Comparison of ENCODE assay signal across 2 cellular contexts in the genomic region with DNA sequence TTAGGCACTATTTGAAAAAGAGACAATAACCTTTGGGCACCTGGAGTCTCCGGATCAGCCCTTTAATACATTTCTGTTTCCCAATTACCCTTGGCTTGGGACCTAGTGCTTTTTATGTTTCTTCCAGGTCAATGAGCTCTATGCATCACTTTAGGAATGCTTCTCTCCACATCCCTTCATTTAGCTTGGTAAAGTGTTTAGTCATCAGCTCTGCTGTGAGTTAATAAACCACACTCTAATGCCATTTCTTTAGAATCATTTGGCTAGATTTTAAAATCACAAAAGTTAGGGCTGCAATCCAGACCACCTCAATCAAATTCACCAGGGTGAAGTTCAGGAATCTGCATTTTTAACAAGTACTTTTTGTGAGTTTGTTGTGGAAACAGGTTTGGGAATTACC.
TF ChIP-seq lines count a peak whose summit lies in the region.

No MANE protein-coding gene starts in this region.

TF ChIP-seq in SK-N-SH treated with all-trans-retinoic acid at 6 μM for 48 hours, 23 proteins besides CTCF, POLR2A, EP300 and RAD21 (continued from another document):
- TF ChIP-seq, protein P1, sequence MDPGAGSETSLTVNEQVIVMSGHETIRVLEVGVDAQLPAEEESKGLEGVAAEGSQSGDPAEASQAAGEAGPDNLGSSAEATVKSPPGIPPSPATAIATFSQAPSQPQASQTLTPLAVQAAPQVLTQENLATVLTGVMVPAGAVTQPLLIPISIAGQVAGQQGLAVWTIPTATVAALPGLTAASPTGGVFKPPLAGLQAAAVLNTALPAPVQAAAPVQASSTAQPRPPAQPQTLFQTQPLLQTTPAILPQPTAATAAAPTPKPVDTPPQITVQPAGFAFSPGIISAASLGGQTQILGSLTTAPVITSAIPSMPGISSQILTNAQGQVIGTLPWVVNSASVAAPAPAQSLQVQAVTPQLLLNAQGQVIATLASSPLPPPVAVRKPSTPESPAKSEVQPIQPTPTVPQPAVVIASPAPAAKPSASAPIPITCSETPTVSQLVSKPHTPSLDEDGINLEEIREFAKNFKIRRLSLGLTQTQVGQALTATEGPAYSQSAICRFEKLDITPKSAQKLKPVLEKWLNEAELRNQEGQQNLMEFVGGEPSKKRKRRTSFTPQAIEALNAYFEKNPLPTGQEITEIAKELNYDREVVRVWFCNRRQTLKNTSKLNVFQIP (CRISPR knock-in tag; IDR thresholded peaks at IDR 0.05; ENCODE audit: borderline replicate concordance, low read depth) = no peak
- TF ChIP-seq ESRRG (CRISPR knock-in tag; IDR thresholded peaks at IDR 0.05) (no peak), SNAI2 (CRISPR knock-in tag; IDR thresholded peaks at IDR 0.05) (no peak), TCF4 (CRISPR knock-in tag; IDR thresholded peaks at IDR 0.05; ENCODE audit: borderline replicate concordance) (no peak), GLIS3 (CRISPR knock-in tag; IDR thresholded peaks at IDR 0.05) (no peak)

TF ChIP-seq in SK-N-SH, 30 proteins besides CTCF, POLR2A, EP300 and RAD21 (continued from another document):
- TF ChIP-seq, protein P2, sequence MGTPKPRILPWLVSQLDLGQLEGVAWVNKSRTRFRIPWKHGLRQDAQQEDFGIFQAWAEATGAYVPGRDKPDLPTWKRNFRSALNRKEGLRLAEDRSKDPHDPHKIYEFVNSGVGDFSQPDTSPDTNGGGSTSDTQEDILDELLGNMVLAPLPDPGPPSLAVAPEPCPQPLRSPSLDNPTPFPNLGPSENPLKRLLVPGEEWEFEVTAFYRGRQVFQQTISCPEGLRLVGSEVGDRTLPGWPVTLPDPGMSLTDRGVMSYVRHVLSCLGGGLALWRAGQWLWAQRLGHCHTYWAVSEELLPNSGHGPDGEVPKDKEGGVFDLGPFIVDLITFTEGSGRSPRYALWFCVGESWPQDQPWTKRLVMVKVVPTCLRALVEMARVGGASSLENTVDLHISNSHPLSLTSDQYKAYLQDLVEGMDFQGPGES (IDR thresholded peaks at IDR 0.05; ENCODE audit: low read depth, low read length) = no peak
- no peak for TF ChIP-seq TEAD4 (IDR thresholded peaks at IDR 0.05; ENCODE audit: borderline replicate concordance, insufficient read depth)
- no peak for TF ChIP-seq TCF12 (IDR thresholded peaks at IDR 0.05)
TF ChIP-seq in SK-N-SH: peak in this region for 0.
